In the genomic region with DNA sequence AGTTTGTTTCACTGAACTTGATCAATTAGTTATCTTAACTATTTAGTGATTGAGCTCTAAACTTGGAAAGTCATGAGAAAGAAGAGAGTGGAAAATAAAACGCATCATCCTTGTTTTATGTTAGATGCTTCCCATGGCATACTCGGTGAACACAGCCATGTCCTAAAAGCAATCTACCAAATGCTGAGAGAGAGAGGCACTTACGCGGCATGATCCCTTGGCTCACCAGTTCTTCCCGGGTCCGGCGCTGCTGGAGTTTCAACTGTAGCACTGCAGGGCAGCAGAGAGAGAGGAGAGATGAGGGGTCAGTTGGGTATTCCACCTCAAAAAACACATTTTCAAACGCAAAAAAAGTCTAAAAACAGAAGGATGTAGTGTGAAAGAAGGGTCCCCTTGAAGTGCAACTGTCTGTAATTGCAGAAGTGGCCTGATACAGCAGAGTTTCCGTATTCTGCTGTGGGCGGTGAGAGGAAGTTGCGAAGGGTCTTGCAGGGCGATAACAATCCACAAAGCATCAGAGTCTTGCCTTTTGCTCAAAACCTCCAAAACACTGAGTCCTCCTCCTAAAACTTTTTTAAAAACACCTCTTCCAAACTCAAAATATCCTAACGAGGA, we compare ENCODE assay signal across 9 cellular contexts.
DNase-seq lines count a peak whose midpoint lies in the region; TF ChIP-seq lines count a peak whose summit lies in the region.
"Had no signal": no experiment of that assay in that cellular context is flagged by ENCODE, and none has a peak within 500 bp of the region (broad histone marks: within the 10 kb centered on the region; RNA-seq: fewer than 3 reads in every experiment).

No MANE protein-coding gene starts in this region.

- peak overlapping the region; percentile 97 for H3K4me2 ChIP-seq in Loucy (ENCODE audit: low read depth, low read length, poor library complexity, severe bottlenecking)

- peak overlapping the region; percentile 79 for H2AFZ ChIP-seq in Loucy (ENCODE audit: low read length)

- H3K4me1 ChIP-seq in Loucy (ENCODE audit: insufficient read depth, low read length, poor library complexity, severe bottlenecking) (peaks cover 34% of the 10 kb centered on the region), muscle layer of duodenum (ENCODE audit: control insufficient read depth in 1 of 2, insufficient read depth in 2 of 2, low read length in 2 of 2) (no peaks in the 10 kb centered on the region)

- H3K9me2 ChIP-seq in Loucy (replicated peaks; ENCODE audit: low read depth, low read length), result no peaks in the 10 kb centered on the region

- peaks cover 5% of the 10 kb centered on the region; the same call in 1 of the 2 replicates for H3K36me3 ChIP-seq in Loucy (ENCODE audit: insufficient read depth, low read length)
- peaks cover 0 to 4% of the 10 kb centered on the region in 2 donors for H3K36me3 ChIP-seq in muscle layer of duodenum (ENCODE audit: control insufficient read depth in 1 of 2, insufficient read depth in 2 of 2, low read length in 2 of 2)
- H3K36me3 ChIP-seq: cardiac muscle cell had no signal

- peak; percentile 44 for DNase-seq in GM13977 (ENCODE audit: low spot score)
- DNase-seq in activated T-cell treated with anti-CD3 and anti-CD28 coated beads, Interleukin-2, amount 50 U/mL, for 1 hour, result peak; percentile 32
- no peak for DNase-seq in iPS-NIHi11 (ENCODE audit: low spot score)
- no peak for DNase-seq in NCI-H1417 (lab: John Stamatoyannopoulos, UW)
- DNase-seq in cortex of kidney (lab: John Stamatoyannopoulos, UW), result no peak
- DNase-seq in NCI-H187 (lab: John Stamatoyannopoulos, UW), result no peak

- H3K27me3 ChIP-seq in Loucy (ENCODE audit: insufficient read depth, low read length, poor library complexity, severe bottlenecking) (no peaks in the 10 kb centered on the region), muscle layer of duodenum (ENCODE audit: low read depth, low read length) (no peaks in the 10 kb centered on the region)
- H3K27me3 ChIP-seq: cardiac muscle cell had no signal

- TF ChIP-seq CTCF in GM13977 (IDR thresholded peaks at IDR 0.05; ENCODE audit: extremely low read depth, insufficient read depth, missing control alignments) (no peak), Loucy (conservative IDR thresholded peaks at IDR 0.05; ENCODE audit: low read length) (no peak)

- peak overlapping the region; percentile 43 for H3K27ac ChIP-seq in muscle layer of duodenum (ENCODE audit: low read length)
- H3K27ac ChIP-seq: cardiac muscle cell had no signal

- H3K4me3 ChIP-seq in Loucy (ENCODE audit: low read length, poor library complexity, severe bottlenecking) (peak overlapping the region; percentile 79), muscle layer of duodenum (ENCODE audit: low read depth in 1 of 2, low read length in 2 of 2) (peak overlapping the region; percentile 32 to 60)
- H3K4me3 ChIP-seq: cardiac muscle cell had no signal

- H4K20me1 ChIP-seq in Loucy (ENCODE audit: insufficient read depth, low read length, poor library complexity, severe bottlenecking), result peaks cover 26% of the 10 kb centered on the region

- H3K9ac ChIP-seq in Loucy (ENCODE audit: low read depth, low read length, poor library complexity, severe bottlenecking), result peak overlapping the region; percentile 83

- peaks cover 11% of the 10 kb centered on the region for H3F3A ChIP-seq in Loucy (ENCODE audit: low read depth)

- in situ Hi-C loops in GM13977 (cut with MboI; ENCODE audit: low pct_unique_long_range_greater_than_20kb, low sequenced_read_pairs, unreplicated experiment), result no loop called here

- no peaks in the 10 kb centered on the region for H3K9me3 ChIP-seq in Loucy (ENCODE audit: insufficient read depth, low read depth, low read length)
- H3K9me3 ChIP-seq in muscle layer of duodenum (ENCODE audit: control insufficient read depth in 1 of 2, low read length in 2 of 2), result no peaks in the 10 kb centered on the region

- H3K79me2 ChIP-seq in Loucy (ENCODE audit: insufficient read depth, low read length), result peaks cover 53% of the 10 kb centered on the region

Comparison
In these comparisons a context has a peak if more than half of its experiments do, and no peak if none do; other contexts are left out.
1. DNase-seq: peak in GM13977 (single experiment) and activated T-cell treated with anti-CD3 and anti-CD28 coated beads, Interleukin-2, amount 50 U/mL, for 1 hour (single experiment); none in iPS-NIHi11 (single experiment), NCI-H1417 (0 of 3), cortex of kidney (single experiment) and NCI-H187 (0 of 2).